8 cellular contexts compared by ENCODE assay signal in genomic region chr20:63738687-63739128, GRCh38. TPM values are rescaled to one million over a fixed set of nuclear protein-coding genes. Genes with fewer than 3 reads are reported as not detected.
DNase-seq lines count a peak whose midpoint lies in the region; ATAC-seq and TF ChIP-seq lines count a peak whose summit lies in the region.

No MANE protein-coding gene starts in this region.

- peaks cover 17% of the 10 kb centered on the region for H3K4me1 Mint-ChIP-seq in activated T-helper 2 cell treated with anti-CD3 and anti-CD28 coated beads, Interferon-gamma antibody, Interleukin-2, Interleukin-4, amounts not matched to agents 10 μg/mL and 5 μg/mL and 100 μg/mL, durations not matched to agents 14 hours and 24 hours and 36 hours (ENCODE audit: low read depth)

- peaks cover 26 to 31% of the 10 kb centered on the region in 2 donors for H3K4me1 ChIP-seq in breast epithelium
- peaks cover 37% of the 10 kb centered on the region for H3K4me1 ChIP-seq in mammary epithelial cell (ENCODE audit: insufficient read depth, low read length)

- H3K27me3 ChIP-seq in breast epithelium (no peaks in the 10 kb centered on the region), mammary epithelial cell (ENCODE audit: insufficient read depth, low read length) (no peaks in the 10 kb centered on the region)

- TF ChIP-seq POLR2A in breast epithelium (IDR thresholded peaks at IDR 0.05): no peak

- H3K9me3 Mint-ChIP-seq in activated T-helper 2 cell treated with anti-CD3 and anti-CD28 coated beads, Interferon-gamma antibody, Interleukin-2, Interleukin-4, amounts not matched to agents 10 μg/mL and 5 μg/mL and 100 μg/mL, durations not matched to agents 14 hours and 24 hours and 36 hours: no peaks in the 10 kb centered on the region

- BruUV-seq in mammary epithelial cell (replicated peaks; lab: Mats Ljungman, UMichigan): no TSS peak

- H3K27me3 Mint-ChIP-seq in activated T-helper 2 cell treated with anti-CD3 and anti-CD28 coated beads, Interferon-gamma antibody, Interleukin-2, Interleukin-4, amounts not matched to agents 10 μg/mL and 5 μg/mL and 100 μg/mL, durations not matched to agents 14 hours and 24 hours and 36 hours (ENCODE audit: low read depth): no peaks in the 10 kb centered on the region

- dilution Hi-C loops in mammary epithelial cell (cut with HindIII; ENCODE audit: low sequenced_read_pairs): no loop called here

- no peaks in the 10 kb centered on the region for H4K20me1 ChIP-seq in mammary epithelial cell (ENCODE audit: insufficient read depth, low read length)

- ATAC-seq in left cardiac atrium: peak; percentile 26 to 28
- ATAC-seq in GM21381 (IDR thresholded peaks at IDR 0.05; ENCODE audit: unreplicated experiment): no peak

- DNase-seq in breast epithelium (ENCODE audit: low spot score in 2 of 2) (peak in 1 of 2 donors; percentile 82), mammary epithelial cell (no peak), left cardiac atrium (peak; percentile 77), skeletal muscle cell (ENCODE audit: low read depth) (peak; percentile 4), retina (no peak), NCI-H2196 treated with DMSO at 0.1 percent for 48 hours (lab: John Stamatoyannopoulos, UW; ENCODE audit: unreplicated experiment) (no peak)
- no peak for DNase-seq in activated T-helper 2 cell treated with anti-CD3 and anti-CD28 coated beads, Interferon-gamma antibody, Interleukin-2, Interleukin-4, amounts not matched to agents 10 μg/mL and 5 μg/mL and 100 μg/mL, durations not matched to agents 14 hours and 24 hours and 36 hours (ENCODE audit: low spot score)

- H3K27ac ChIP-seq in breast epithelium (peak overlapping the region; percentile 79 to 93), mammary epithelial cell (ENCODE audit: insufficient read depth, low read depth, low read length) (no peak overlapping the region)

- no peak overlapping the region for H3K4me2 ChIP-seq in mammary epithelial cell (ENCODE audit: insufficient read depth, low read depth, low read length)

- no peak for TF ChIP-seq CTCF in breast epithelium (IDR thresholded peaks at IDR 0.05)
- no peak for TF ChIP-seq CTCF in mammary epithelial cell (conservative IDR thresholded peaks at IDR 0.05 in 1 of 2, IDR thresholded peaks at IDR 0.05 in 1 of 2; ENCODE audit: extremely low read depth in 1 of 2, insufficient read depth in 1 of 2, low read depth in 1 of 2, low read length in 2 of 2)

- in situ Hi-C loops in mammary epithelial cell (cut with MboI; ENCODE audit: low sequenced_read_pairs in 2 of 2): no loop called here

- intact Hi-C loops in breast epithelium (cut with DNase I; ENCODE audit: low total_unique reads) (no loop called here), mammary epithelial cell (cut with micrococcal nuclease) (no loop called here), left cardiac atrium (cut with DNase I) (no loop called here)
- intact Hi-C loops in activated T-helper 2 cell treated with anti-CD3 and anti-CD28 coated beads, Interferon-gamma antibody, Interleukin-2, Interleukin-4, amounts not matched to agents 10 μg/mL and 5 μg/mL and 100 μg/mL, durations not matched to agents 14 hours and 24 hours and 36 hours (cut with micrococcal nuclease): loop anchor here (10.0 kb wide), 1 partner anchor 126 kb away; the partner anchor contains the start of genes ABHD16B and TPD52L2

- H3K27ac Mint-ChIP-seq in activated T-helper 2 cell treated with anti-CD3 and anti-CD28 coated beads, Interferon-gamma antibody, Interleukin-2, Interleukin-4, amounts not matched to agents 10 μg/mL and 5 μg/mL and 100 μg/mL, durations not matched to agents 14 hours and 24 hours and 36 hours: no peak overlapping the region

- H3K4me3 ChIP-seq in breast epithelium (peak overlapping the region; percentile 51 to 89 (median 57)), mammary epithelial cell (replicated peaks in 1 of 3; ENCODE audit: insufficient read depth in 1 of 3, low read depth in 2 of 3, low read length in 3 of 3) (no peak overlapping the region), skeletal muscle cell (ENCODE audit: low read depth, low read length) (peak overlapping the region; percentile 33)

- no peak overlapping the region for H2AFZ ChIP-seq in mammary epithelial cell (ENCODE audit: low read depth, low read length)

- no peaks in the 10 kb centered on the region for H3K36me3 ChIP-seq in breast epithelium
- H3K36me3 ChIP-seq in mammary epithelial cell (ENCODE audit: insufficient read depth, low read length): peaks cover 3% of the 10 kb centered on the region

- H3K79me2 ChIP-seq in mammary epithelial cell (ENCODE audit: insufficient read depth, low read length): peaks cover 15% of the 10 kb centered on the region

- 69% methylated on average over 21 of the region's 26 CpGs for WGBS in mammary epithelial cell (ENCODE audit: low coverage, missing lambda C conversion rate)

- H3K36me3 Mint-ChIP-seq in activated T-helper 2 cell treated with anti-CD3 and anti-CD28 coated beads, Interferon-gamma antibody, Interleukin-2, Interleukin-4, amounts not matched to agents 10 μg/mL and 5 μg/mL and 100 μg/mL, durations not matched to agents 14 hours and 24 hours and 36 hours (ENCODE audit: low read depth): peaks cover 27% of the 10 kb centered on the region

- H3K9ac ChIP-seq in mammary epithelial cell (ENCODE audit: insufficient read depth, low read length): no peak overlapping the region

- H3K4me3 Mint-ChIP-seq in activated T-helper 2 cell treated with anti-CD3 and anti-CD28 coated beads, Interferon-gamma antibody, Interleukin-2, Interleukin-4, amounts not matched to agents 10 μg/mL and 5 μg/mL and 100 μg/mL, durations not matched to agents 14 hours and 24 hours and 36 hours (ENCODE audit: low read depth): peak overlapping the region; percentile 13

- H3K9me3 ChIP-seq in breast epithelium (no peaks in the 10 kb centered on the region), mammary epithelial cell (replicated peaks; ENCODE audit: insufficient read depth, low read length) (no peaks in the 10 kb centered on the region)

- CTCF ChIA-PET in mammary epithelial cell (lab: Charles Lee; ENCODE audit: low non-redundant PET): no interaction called here

RNA-seq across cellular contexts. Expression of gene SLC2A4RG, which starts 0.9 kb away (rescaled TPM):
- total RNA-seq in breast epithelium: 10 to 100 TPM; 22.9 to 58.9 (median 36.9) TPM
- total RNA-seq in mammary epithelial cell: 100 to 1,000 TPM in 1 of 2 donors, 10 to 100 TPM in 1; 35.8 to 101 TPM
- 35.8 TPM for polyA plus RNA-seq in mammary epithelial cell
- polyA minus RNA-seq in mammary epithelial cell: 15.7 TPM
- 48.3 and 53.0 TPM in 2 replicates for total RNA-seq in activated T-helper 2 cell treated with anti-CD3 and anti-CD28 coated beads, Interferon-gamma antibody, Interleukin-2, Interleukin-4, amounts not matched to agents 10 μg/mL and 5 μg/mL and 100 μg/mL, durations not matched to agents 14 hours and 24 hours and 36 hours
- total RNA-seq in left cardiac atrium: 10 to 100 TPM; 47.9 to 71.0 TPM

RNA-seq across cellular contexts. Expression of gene LIME1, which starts 2.2 kb away (rescaled TPM):
- total RNA-seq in breast epithelium: 10 to 100 TPM in 2 of 3 donors, 1 to 10 TPM in 1; 7.0 to 16.7 (median 12.0) TPM
- 1 to 10 TPM; 2.7 to 8.1 TPM for total RNA-seq in mammary epithelial cell
- 2.0 TPM for polyA plus RNA-seq in mammary epithelial cell
- not detected for polyA minus RNA-seq in mammary epithelial cell
- 15.7 TPM in 2 replicates for total RNA-seq in activated T-helper 2 cell treated with anti-CD3 and anti-CD28 coated beads, Interferon-gamma antibody, Interleukin-2, Interleukin-4, amounts not matched to agents 10 μg/mL and 5 μg/mL and 100 μg/mL, durations not matched to agents 14 hours and 24 hours and 36 hours
- total RNA-seq in left cardiac atrium: 1 to 10 TPM; 3.6 to 3.7 TPM

RNA-seq across cellular contexts. Expression of gene ZGPAT, which starts 30.9 kb away (rescaled TPM):
- total RNA-seq in breast epithelium (10 to 100 TPM; 17.6 to 26.9 (median 24.9) TPM), mammary epithelial cell (10 to 100 TPM; 11.8 to 20.9 TPM), left cardiac atrium (10 to 100 TPM; 16.4 to 18.6 TPM)
- 13.2 TPM for polyA plus RNA-seq in mammary epithelial cell
- 6.8 TPM for polyA minus RNA-seq in mammary epithelial cell
- total RNA-seq in activated T-helper 2 cell treated with anti-CD3 and anti-CD28 coated beads, Interferon-gamma antibody, Interleukin-2, Interleukin-4, amounts not matched to agents 10 μg/mL and 5 μg/mL and 100 μg/mL, durations not matched to agents 14 hours and 24 hours and 36 hours: 29.0 and 36.1 TPM in 2 replicates

RNA-seq across cellular contexts. Expression of gene ARFRP1, which starts 30.9 kb away (rescaled TPM):
- 10 to 100 TPM; 30.7 to 41.0 (median 32.3) TPM for total RNA-seq in breast epithelium
- 10 to 100 TPM; 28.8 to 61.1 TPM for total RNA-seq in mammary epithelial cell
- polyA plus RNA-seq in mammary epithelial cell: 35.9 TPM
- 31.2 TPM for polyA minus RNA-seq in mammary epithelial cell
- total RNA-seq in activated T-helper 2 cell treated with anti-CD3 and anti-CD28 coated beads, Interferon-gamma antibody, Interleukin-2, Interleukin-4, amounts not matched to agents 10 μg/mL and 5 μg/mL and 100 μg/mL, durations not matched to agents 14 hours and 24 hours and 36 hours: 59.0 and 59.1 TPM in 2 replicates
- total RNA-seq in left cardiac atrium: 10 to 100 TPM; 36.8 to 44.9 TPM

RNA-seq across cellular contexts. Expression of gene TNFRSF6B, which starts 42.3 kb away (rescaled TPM):
- total RNA-seq in breast epithelium: 10 to 100 TPM in 1 of 3 donors, 1 to 10 TPM in 2; 2.8 to 40.0 (median 7.4) TPM
- 10 to 100 TPM in 1 of 2 donors, 1 to 10 TPM in 1; 8.3 to 76.5 TPM for total RNA-seq in mammary epithelial cell
- 461 TPM for polyA plus RNA-seq in mammary epithelial cell
- 35.7 TPM for polyA minus RNA-seq in mammary epithelial cell
- not detected in 2 replicates for total RNA-seq in activated T-helper 2 cell treated with anti-CD3 and anti-CD28 coated beads, Interferon-gamma antibody, Interleukin-2, Interleukin-4, amounts not matched to agents 10 μg/mL and 5 μg/mL and 100 μg/mL, durations not matched to agents 14 hours and 24 hours and 36 hours
- total RNA-seq in left cardiac atrium: 10 to 100 TPM in 1 of 2 donors, 1 to 10 TPM in 1; 1.4 to 10.1 TPM

Comparison
In these comparisons a context has a peak if more than half of its experiments do, and no peak if none do; other contexts are left out.
1. H3K4me3 ChIP-seq: peak in breast epithelium (3 of 3) and skeletal muscle cell (single experiment); none in mammary epithelial cell (0 of 3).
2. DNase-seq: peak in left cardiac atrium (single experiment) and skeletal muscle cell (single experiment); none in mammary epithelial cell (single experiment), activated T-helper 2 cell treated with anti-CD3 and anti-CD28 coated beads, Interferon-gamma antibody, Interleukin-2, Interleukin-4, amounts not matched to agents 10 μg/mL and 5 μg/mL and 100 μg/mL, durations not matched to agents 14 hours and 24 hours and 36 hours (single experiment), retina (single experiment) and NCI-H2196 treated with DMSO at 0.1 percent for 48 hours (single experiment).